In the genomic region with DNA sequence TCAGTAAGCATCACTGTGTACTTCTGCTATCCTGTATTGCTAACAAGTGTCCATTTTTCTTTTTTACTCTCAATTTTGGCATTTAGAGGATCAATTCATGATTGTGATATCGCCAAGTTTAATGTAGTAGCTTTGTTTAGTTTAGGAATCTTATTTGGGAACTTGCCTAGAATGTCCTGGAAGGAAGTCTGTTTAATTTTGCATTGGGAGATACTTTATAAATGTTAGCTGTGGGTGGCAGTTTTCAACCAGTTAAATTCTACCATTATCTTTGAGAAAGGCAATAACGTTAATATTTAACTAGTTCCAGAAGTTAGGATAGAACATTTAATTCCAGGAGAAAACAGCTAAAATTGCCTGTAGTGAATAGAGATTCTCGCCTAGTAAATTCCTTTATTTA, we compare ENCODE assay signal across 16 cellular contexts.
A peak's percentile ranks its signal among the peaks of the same experiment; 100 is the strongest.
DNase-seq lines count a peak whose midpoint lies in the region; ATAC-seq, FAIRE-seq and TF ChIP-seq lines count a peak whose summit lies in the region.
"Had no signal": no experiment of that assay in that cellular context is flagged by ENCODE, and none has a peak within 500 bp of the region (broad histone marks: within the 10 kb centered on the region; RNA-seq: fewer than 3 reads in every experiment).

No MANE protein-coding gene starts in this region.

- H3K9ac ChIP-seq in liver (ENCODE audit: low read depth in 1 of 2, low read length in 2 of 2) = no peak overlapping the region

- H3K36me3 Mint-ChIP-seq in CD4-positive, CD25-positive, alpha-beta regulatory T cell = no peaks in the 10 kb centered on the region
- no peaks in the 10 kb centered on the region for H3K36me3 Mint-ChIP-seq in activated B cell treated with CpG ODN at 0.5 μM for 24 hours (ENCODE audit: low read depth)

- CTCF ChIA-PET in activated B cell treated with CpG ODN at 0.5 μM for 24 hours (lab: Charles Lee) = no interaction called here

- no peaks in the 10 kb centered on the region for H3K36me3 ChIP-seq in CD4-positive, CD25-positive, alpha-beta regulatory T cell (ENCODE audit: control insufficient read depth, insufficient read depth, low read length)
- H3K36me3 ChIP-seq in liver (ENCODE audit: control insufficient read depth in 4 of 4, insufficient read depth in 3 of 4, low read depth in 1 of 4, low read length in 3 of 4) = no peaks in the 10 kb centered on the region

- no peaks in the 10 kb centered on the region for H3K9me3 Mint-ChIP-seq in CD4-positive, CD25-positive, alpha-beta regulatory T cell
- no peaks in the 10 kb centered on the region for H3K9me3 Mint-ChIP-seq in activated B cell treated with CpG ODN at 0.5 μM for 24 hours

- H3K27ac Mint-ChIP-seq in CD4-positive, CD25-positive, alpha-beta regulatory T cell = peak overlapping the region; percentile 40 to 90 (median 58)
- H3K27ac Mint-ChIP-seq in activated B cell treated with CpG ODN at 0.5 μM for 24 hours = peak overlapping the region; percentile 50

- no peak for DNase-seq in CD4-positive, CD25-positive, alpha-beta regulatory T cell
- DNase-seq in GM12891 (ENCODE audit: insufficient read length, low spot score) = no peak
- no peak for DNase-seq in activated B cell treated with CpG ODN at 0.5 μM for 24 hours
- no peak for DNase-seq in DMS79 treated with DMSO at 0.1 percent for 48 hours (lab: John Stamatoyannopoulos, UW)
- no peak for DNase-seq in NCI-H1092 treated with DMSO at 0.1 percent for 48 hours (lab: John Stamatoyannopoulos, UW)
- DNase-seq in NOMO-1 (lab: John Stamatoyannopoulos, UW; ENCODE audit: unreplicated experiment in 2 of 2) = no peak
- no peak for DNase-seq in midbrain (lab: John Stamatoyannopoulos, UW)
- DNase-seq: AML-193, DMS 273 treated with DMSO at 0.1 percent for 48 hours, Karpas-422, NCI-H1417, NCI-H2029, NCI-H510A, SIG-M5 had no signal

- no peak for ATAC-seq in CD4-positive, CD25-positive, alpha-beta regulatory T cell (ENCODE audit: low read depth in 2 of 2)
- no peak for ATAC-seq in activated B cell treated with CpG ODN at 0.5 μM for 24 hours (ENCODE audit: low read depth)

- peak; percentile 31 for FAIRE-seq in GM12891 (lab: Jason Lieb, UNC)
- FAIRE-seq: H1 had no signal

- TF ChIP-seq CTCF in activated B cell treated with CpG ODN at 0.5 μM for 24 hours (IDR thresholded peaks at IDR 0.05) (no peak), liver (IDR thresholded peaks at IDR 0.05; ENCODE audit: low read depth, low read length, missing input control) (no peak)

- peak overlapping the region in 1 of 4 donors; percentile 32 for H3K4me3 Mint-ChIP-seq in CD4-positive, CD25-positive, alpha-beta regulatory T cell
- no peak overlapping the region for H3K4me3 Mint-ChIP-seq in activated B cell treated with CpG ODN at 0.5 μM for 24 hours

- H3K9me3 ChIP-seq in CD4-positive, CD25-positive, alpha-beta regulatory T cell (ENCODE audit: control insufficient read depth in 2 of 2, low read length in 2 of 2) = no peaks in the 10 kb centered on the region
- H3K9me3 ChIP-seq in liver (ENCODE audit: control insufficient read depth in 4 of 4, low read length in 3 of 4) = no peaks in the 10 kb centered on the region

- H3K4me1 Mint-ChIP-seq in CD4-positive, CD25-positive, alpha-beta regulatory T cell = peaks cover 14 to 46% (median 30%) of the 10 kb centered on the region in 4 donors
- peaks cover 52% of the 10 kb centered on the region for H3K4me1 Mint-ChIP-seq in activated B cell treated with CpG ODN at 0.5 μM for 24 hours

- peaks cover 25% of the 10 kb centered on the region for H3K4me1 ChIP-seq in CD4-positive, CD25-positive, alpha-beta regulatory T cell (ENCODE audit: control insufficient read depth, insufficient read depth, low read length, poor library complexity, severe bottlenecking)
- H3K4me1 ChIP-seq in liver (ENCODE audit: control insufficient read depth in 4 of 4, insufficient read depth in 4 of 4, low read length in 3 of 4) = peaks cover 2 to 9% (median 4%) of the 10 kb centered on the region in 4 donors

- no peaks in the 10 kb centered on the region for H3K27me3 ChIP-seq in CD4-positive, CD25-positive, alpha-beta regulatory T cell (ENCODE audit: control insufficient read depth, insufficient read depth, low read length)
- no peaks in the 10 kb centered on the region for H3K27me3 ChIP-seq in liver (ENCODE audit: control insufficient read depth in 4 of 4, insufficient read depth in 4 of 4, low read length in 3 of 4)

- POLR2A ChIA-PET in activated B cell treated with CpG ODN at 0.5 μM for 24 hours (lab: Charles Lee) = no interaction called here

- no peak for TF ChIP-seq POLR2A in GM12891 (IDR thresholded peaks at IDR 0.05; ENCODE audit: low read depth, low read length)

- no peak overlapping the region for H3K4me3 ChIP-seq in CD4-positive, CD25-positive, alpha-beta regulatory T cell (ENCODE audit: low read depth, low read length)
- H3K4me3 ChIP-seq in liver (ENCODE audit: low read depth in 1 of 3, low read length in 3 of 3) = no peak overlapping the region

- H3K27ac ChIP-seq in CD4-positive, CD25-positive, alpha-beta regulatory T cell (ENCODE audit: insufficient read depth, low read length, poor library complexity, severe bottlenecking) = no peak overlapping the region
- H3K27ac ChIP-seq in liver (ENCODE audit: low read depth in 1 of 2, low read length in 2 of 2) = peak overlapping the region in 1 of 2 donors; percentile 45

- intact Hi-C loops in activated B cell treated with CpG ODN at 0.5 μM for 24 hours (cut with micrococcal nuclease) = loop anchor here (2.0 to 10.0 kb wide), 2 partner anchors 63 to 271 kb away; no protein-coding TSS in a partner anchor

- 31% methylated on average over 3 of the region's 3 CpGs for WGBS in liver

- H3K27me3 Mint-ChIP-seq in CD4-positive, CD25-positive, alpha-beta regulatory T cell = no peaks in the 10 kb centered on the region
- no peaks in the 10 kb centered on the region for H3K27me3 Mint-ChIP-seq in activated B cell treated with CpG ODN at 0.5 μM for 24 hours

- peak; percentile 32 to 49 for TF ChIP-seq RAD21 in liver (IDR thresholded peaks at IDR 0.05)

TF ChIP-seq in GM12891, 5 proteins besides CTCF, POLR2A, EP300 and RAD21:
- TF ChIP-seq PAX5 (IDR thresholded peaks at IDR 0.05; ENCODE audit: insufficient read depth, low read length, severe bottlenecking) (no peak), POU2F2 (IDR thresholded peaks at IDR 0.05; ENCODE audit: low read depth, low read length) (no peak), TAF1 (IDR thresholded peaks at IDR 0.05; ENCODE audit: low read depth, low read length) (no peak), SPI1 (IDR thresholded peaks at IDR 0.05; ENCODE audit: low read depth, low read length) (no peak), POLR2AphosphoS5 (IDR thresholded peaks at IDR 0.05; ENCODE audit: low read depth, low read length) (no peak)
TF ChIP-seq in GM12891: peak in this region for 0.

TF ChIP-seq in liver, 16 proteins besides CTCF, POLR2A, EP300 and RAD21:
- TF ChIP-seq JUND (IDR thresholded peaks at IDR 0.05) (no peak), YY1 (IDR thresholded peaks at IDR 0.05) (peak; percentile 64), RXRA (IDR thresholded peaks at IDR 0.05) (peak in 1 of 2 donors; percentile 14), HNF4G (IDR thresholded peaks at IDR 0.05) (no peak), FOXA1 (IDR thresholded peaks at IDR 0.05) (peak; percentile 6), SP1 (IDR thresholded peaks at IDR 0.05) (peak; percentile 22), HNF4A (conservative IDR thresholded peaks at IDR 0.05) (peak in 1 of 2 donors; percentile 21)
- TF ChIP-seq, protein P1, sequence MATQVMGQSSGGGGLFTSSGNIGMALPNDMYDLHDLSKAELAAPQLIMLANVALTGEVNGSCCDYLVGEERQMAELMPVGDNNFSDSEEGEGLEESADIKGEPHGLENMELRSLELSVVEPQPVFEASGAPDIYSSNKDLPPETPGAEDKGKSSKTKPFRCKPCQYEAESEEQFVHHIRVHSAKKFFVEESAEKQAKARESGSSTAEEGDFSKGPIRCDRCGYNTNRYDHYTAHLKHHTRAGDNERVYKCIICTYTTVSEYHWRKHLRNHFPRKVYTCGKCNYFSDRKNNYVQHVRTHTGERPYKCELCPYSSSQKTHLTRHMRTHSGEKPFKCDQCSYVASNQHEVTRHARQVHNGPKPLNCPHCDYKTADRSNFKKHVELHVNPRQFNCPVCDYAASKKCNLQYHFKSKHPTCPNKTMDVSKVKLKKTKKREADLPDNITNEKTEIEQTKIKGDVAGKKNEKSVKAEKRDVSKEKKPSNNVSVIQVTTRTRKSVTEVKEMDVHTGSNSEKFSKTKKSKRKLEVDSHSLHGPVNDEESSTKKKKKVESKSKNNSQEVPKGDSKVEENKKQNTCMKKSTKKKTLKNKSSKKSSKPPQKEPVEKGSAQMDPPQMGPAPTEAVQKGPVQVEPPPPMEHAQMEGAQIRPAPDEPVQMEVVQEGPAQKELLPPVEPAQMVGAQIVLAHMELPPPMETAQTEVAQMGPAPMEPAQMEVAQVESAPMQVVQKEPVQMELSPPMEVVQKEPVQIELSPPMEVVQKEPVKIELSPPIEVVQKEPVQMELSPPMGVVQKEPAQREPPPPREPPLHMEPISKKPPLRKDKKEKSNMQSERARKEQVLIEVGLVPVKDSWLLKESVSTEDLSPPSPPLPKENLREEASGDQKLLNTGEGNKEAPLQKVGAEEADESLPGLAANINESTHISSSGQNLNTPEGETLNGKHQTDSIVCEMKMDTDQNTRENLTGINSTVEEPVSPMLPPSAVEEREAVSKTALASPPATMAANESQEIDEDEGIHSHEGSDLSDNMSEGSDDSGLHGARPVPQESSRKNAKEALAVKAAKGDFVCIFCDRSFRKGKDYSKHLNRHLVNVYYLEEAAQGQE (IDR thresholded peaks at IDR 0.05) = peak; percentile 42
- TF ChIP-seq, protein P2, sequence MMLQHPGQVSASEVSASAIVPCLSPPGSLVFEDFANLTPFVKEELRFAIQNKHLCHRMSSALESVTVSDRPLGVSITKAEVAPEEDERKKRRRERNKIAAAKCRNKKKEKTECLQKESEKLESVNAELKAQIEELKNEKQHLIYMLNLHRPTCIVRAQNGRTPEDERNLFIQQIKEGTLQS (IDR thresholded peaks at IDR 0.05) = no peak
- TF ChIP-seq, protein P3, sequence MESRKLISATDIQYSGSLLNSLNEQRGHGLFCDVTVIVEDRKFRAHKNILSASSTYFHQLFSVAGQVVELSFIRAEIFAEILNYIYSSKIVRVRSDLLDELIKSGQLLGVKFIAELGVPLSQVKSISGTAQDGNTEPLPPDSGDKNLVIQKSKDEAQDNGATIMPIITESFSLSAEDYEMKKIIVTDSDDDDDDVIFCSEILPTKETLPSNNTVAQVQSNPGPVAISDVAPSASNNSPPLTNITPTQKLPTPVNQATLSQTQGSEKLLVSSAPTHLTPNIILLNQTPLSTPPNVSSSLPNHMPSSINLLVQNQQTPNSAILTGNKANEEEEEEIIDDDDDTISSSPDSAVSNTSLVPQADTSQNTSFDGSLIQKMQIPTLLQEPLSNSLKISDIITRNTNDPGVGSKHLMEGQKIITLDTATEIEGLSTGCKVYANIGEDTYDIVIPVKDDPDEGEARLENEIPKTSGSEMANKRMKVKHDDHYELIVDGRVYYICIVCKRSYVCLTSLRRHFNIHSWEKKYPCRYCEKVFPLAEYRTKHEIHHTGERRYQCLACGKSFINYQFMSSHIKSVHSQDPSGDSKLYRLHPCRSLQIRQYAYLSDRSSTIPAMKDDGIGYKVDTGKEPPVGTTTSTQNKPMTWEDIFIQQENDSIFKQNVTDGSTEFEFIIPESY (IDR thresholded peaks at IDR 0.05) = peak; percentile 37
